Comparison of ENCODE assay signal across 8 cellular contexts in the genomic region with DNA sequence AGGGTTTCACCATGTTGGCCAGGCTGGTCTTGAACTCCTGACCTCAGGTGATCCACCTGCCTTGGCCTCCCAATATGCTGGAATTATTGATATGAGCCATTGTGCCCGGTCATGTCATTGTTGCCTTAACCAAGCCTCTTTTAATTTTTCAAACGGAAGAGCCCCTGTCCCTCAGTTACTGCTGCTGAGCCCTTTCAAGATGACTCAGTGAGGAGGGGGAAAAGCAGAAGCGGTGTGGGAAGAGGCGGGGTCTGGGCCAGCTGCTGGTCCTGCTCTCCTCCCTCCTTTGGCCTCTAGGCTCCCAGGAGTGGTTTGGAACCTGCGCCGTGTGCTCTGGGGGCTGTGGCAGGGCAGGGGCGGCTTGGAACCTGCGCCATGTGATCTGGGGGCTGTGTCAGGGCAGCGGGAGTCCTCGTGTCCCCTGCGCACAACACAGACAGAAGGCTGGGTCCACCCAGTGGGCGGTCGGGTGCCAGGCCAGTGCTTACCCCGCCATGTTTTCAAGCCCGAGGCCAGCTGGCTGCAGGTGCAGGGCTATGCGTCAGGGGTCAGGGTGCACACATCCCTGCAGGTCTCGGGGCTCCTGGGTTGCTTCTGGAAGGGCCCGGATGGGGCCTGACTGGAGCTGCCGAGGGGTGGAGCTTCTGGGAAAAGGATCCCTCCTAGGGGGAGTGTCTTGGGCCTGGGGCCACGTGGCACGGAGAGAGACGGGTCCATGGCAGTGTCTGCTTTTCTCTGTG. TPM values are rescaled to one million over a fixed set of nuclear protein-coding genes. Genes with fewer than 3 reads are reported as not detected.
A peak's percentile ranks its signal among the peaks of the same experiment; 100 is the strongest.
DNase-seq lines count a peak whose midpoint lies in the region; ATAC-seq, FAIRE-seq and TF ChIP-seq lines count a peak whose summit lies in the region.
"Not testable (repeated sequence)": the region's sequence is repeated elsewhere in the genome, so short reads cannot be mapped to it uniquely, and the experiment has no call there.

A gene with protein sequence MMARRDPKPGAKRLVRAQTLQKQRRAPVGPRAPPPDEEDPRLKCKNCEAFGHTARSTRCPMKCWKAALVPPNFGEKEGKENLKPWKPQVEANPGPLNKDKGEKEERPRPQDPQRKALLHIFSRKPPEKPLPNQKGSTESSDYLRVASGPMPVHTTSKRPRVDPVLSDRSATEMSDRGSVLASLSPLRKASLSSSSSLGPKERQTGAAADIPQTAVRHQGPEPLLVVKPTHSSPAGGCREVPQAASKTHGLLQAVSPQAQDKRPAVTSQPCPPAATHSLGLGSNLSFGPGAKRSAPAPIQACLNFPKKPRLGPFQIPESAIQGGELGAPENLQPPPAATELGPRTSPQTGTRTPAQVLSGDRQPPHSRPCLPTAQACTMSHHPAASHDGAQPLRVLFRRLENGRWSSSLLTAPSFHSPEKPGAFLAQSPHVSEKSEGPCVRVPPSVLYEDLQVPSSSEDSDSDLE (minus strand): TSS at position 627 of the 740 bp plus-strand sequence. CDS start 2,786 bp downstream, outside the sequence.

- TF ChIP-seq CTCF in GM23338 (conservative IDR thresholded peaks at IDR 0.05; ENCODE audit: low read depth in 2 of 2); K562 (IDR thresholded peaks at IDR 0.05 in 2 of 3, conservative IDR thresholded peaks at IDR 0.05 in 1 of 3; ENCODE audit: insufficient read depth in 2 of 3, low read depth in 1 of 3, low read length in 3 of 3); heart left ventricle (IDR thresholded peaks at IDR 0.05): not testable (repeated sequence)

- not testable (repeated sequence) for H3K79me2 ChIP-seq in GM23338 (replicated peaks; ENCODE audit: insufficient read depth); K562 (ENCODE audit: control insufficient read depth, insufficient read depth, low read length)

- CTCF ChIA-PET in activated CD4-positive, alpha-beta T cell treated with anti-CD3 and anti-CD28 coated beads, Interleukin-2, amount 10 ng/mL, durations not matched to agents 7 days and 5 days (lab: Charles Lee); K562 (lab: Yijun Ruan, JAX; ENCODE audit: low intra/inter-chr PET ratio): not testable (repeated sequence)

- H3K9me3 Mint-ChIP-seq in GM23338; activated CD4-positive, alpha-beta T cell treated with anti-CD3 and anti-CD28 coated beads, Interleukin-2, amount 10 ng/mL, durations not matched to agents 7 days and 5 days; naive thymus-derived CD8-positive, alpha-beta T cell; stimulated activated naive CD8-positive, alpha-beta T cell treated with anti-CD3 and anti-CD28 coated beads, Interleukin-15, amount 100 ng/mL, for 72 hours: not testable (repeated sequence)

- H3K4me1 ChIP-seq in GM23338 (ENCODE audit: insufficient read depth) = not testable (repeated sequence)
- peaks cover 2 to 13% of the 10 kb centered on the region in 2 experiments; a peak in 2 of 5 replicates for H3K4me1 ChIP-seq in K562 (replicated peaks in 1 of 2; ENCODE audit: control insufficient read depth in 2 of 2, insufficient read depth in 2 of 2, low read length in 2 of 2)
- H3K4me1 ChIP-seq in heart left ventricle = peaks cover 0 to 12% (median 0%) of the 10 kb centered on the region in 12 donors

- POLR2A ChIA-PET in activated CD4-positive, alpha-beta T cell treated with anti-CD3 and anti-CD28 coated beads, Interleukin-2, amount 10 ng/mL, durations not matched to agents 7 days and 5 days (lab: Charles Lee); K562 (lab: Yijun Ruan, JAX); naive thymus-derived CD8-positive, alpha-beta T cell (lab: Charles Lee): not testable (repeated sequence)

- not testable (repeated sequence) for BruUV-seq in K562 (replicated peaks; lab: Mats Ljungman, UMichigan)

- not testable (repeated sequence) for H3K36me3 Mint-ChIP-seq in GM23338 (ENCODE audit: low read depth); activated CD4-positive, alpha-beta T cell treated with anti-CD3 and anti-CD28 coated beads, Interleukin-2, amount 10 ng/mL, durations not matched to agents 7 days and 5 days (ENCODE audit: low read depth); naive thymus-derived CD8-positive, alpha-beta T cell

- ATAC-seq in GM23338; K562; heart left ventricle; naive thymus-derived CD8-positive, alpha-beta T cell; stimulated activated naive CD8-positive, alpha-beta T cell treated with anti-CD3 and anti-CD28 coated beads, Interleukin-15, amount 100 ng/mL, for 72 hours: not testable (repeated sequence)

- not testable (repeated sequence) for H3K9me1 ChIP-seq in K562 (ENCODE audit: control insufficient read depth, insufficient read depth, low read length)

- not testable (repeated sequence) for TF ChIP-seq RAD21 in K562 (CRISPR knock-in tag; conservative IDR thresholded peaks at IDR 0.05 in 1 of 2, IDR thresholded peaks at IDR 0.05 in 1 of 2)

- intact Hi-C loops in K562 (cut with micrococcal nuclease); heart left ventricle (cut with DNase I): not testable (repeated sequence)

- peak within 1 kb of the TSS; percentile 69 for H2AFZ ChIP-seq in GM23338
- peak within 1 kb of the TSS; percentile 91 for H2AFZ ChIP-seq in K562 (ENCODE audit: low read depth, low read length)

- H3K4me3 ChIP-seq in GM23338 (peak within 1 kb of the TSS; percentile 17; the same call in 1 of the 2 replicates), K562 (peak within 1 kb of the TSS; percentile 40), heart left ventricle (peak within 1 kb of the TSS in 9 of 12 donors; percentile 10 to 51 (median 38))

- not testable (repeated sequence) for TF ChIP-seq POLR2A in K562 (conservative IDR thresholded peaks at IDR 0.05); heart left ventricle (IDR thresholded peaks at IDR 0.05)

- in situ Hi-C loops in K562 (cut with MboI) = loop anchor here (5.0 kb wide), 1 partner anchor 125 kb away; no protein-coding TSS in a partner anchor

- H3K27me3 Mint-ChIP-seq in GM23338 (ENCODE audit: insufficient read depth, low read depth, poor library complexity); activated CD4-positive, alpha-beta T cell treated with anti-CD3 and anti-CD28 coated beads, Interleukin-2, amount 10 ng/mL, durations not matched to agents 7 days and 5 days: not testable (repeated sequence)
- H3K27me3 Mint-ChIP-seq in naive thymus-derived CD8-positive, alpha-beta T cell = peaks cover 0 to 31% (median 0%) of the 10 kb centered on the region in 5 donors
- peaks cover 14% of the 10 kb centered on the region for H3K27me3 Mint-ChIP-seq in stimulated activated naive CD8-positive, alpha-beta T cell treated with anti-CD3 and anti-CD28 coated beads, Interleukin-15, amount 100 ng/mL, for 72 hours

- not testable (repeated sequence) for H3F3A ChIP-seq in GM23338 (replicated peaks; ENCODE audit: low read depth)

- TF ChIP-seq EP300 in K562 (IDR thresholded peaks at IDR 0.05; ENCODE audit: low read length) = not testable (repeated sequence)

- FAIRE-seq in K562 (lab: Jason Lieb, UNC) = not testable (repeated sequence)

- H3K9me3 ChIP-seq in K562 (replicated peaks; ENCODE audit: control insufficient read depth, insufficient read depth, low read depth, low read length); heart left ventricle: not testable (repeated sequence)

- not testable (repeated sequence) for H3K4me1 Mint-ChIP-seq in GM23338
- peaks cover 13% of the 10 kb centered on the region for H3K4me1 Mint-ChIP-seq in activated CD4-positive, alpha-beta T cell treated with anti-CD3 and anti-CD28 coated beads, Interleukin-2, amount 10 ng/mL, durations not matched to agents 7 days and 5 days
- H3K4me1 Mint-ChIP-seq in naive thymus-derived CD8-positive, alpha-beta T cell = peaks cover 8 to 18% (median 11%) of the 10 kb centered on the region in 4 donors
- H3K4me1 Mint-ChIP-seq in stimulated activated naive CD8-positive, alpha-beta T cell treated with anti-CD3 and anti-CD28 coated beads, Interleukin-15, amount 100 ng/mL, for 72 hours = peaks cover 37% of the 10 kb centered on the region

- DNase-seq in CD1c-positive myeloid dendritic cell (ENCODE audit: extremely low spot score) = peak; percentile 44
- DNase-seq in GM23338 (ENCODE audit: low spot score) = peak; percentile 13
- peak; percentile 38 to 47 for DNase-seq in NOMO-1 (lab: John Stamatoyannopoulos, UW; ENCODE audit: unreplicated experiment in 2 of 2)
- DNase-seq in activated CD4-positive, alpha-beta T cell treated with anti-CD3 and anti-CD28 coated beads, Interleukin-2, amount 10 ng/mL, durations not matched to agents 7 days and 5 days = not testable (repeated sequence)
- DNase-seq in K562 (ENCODE audit: extremely low read depth in 1 of 4, low spot score in 3 of 4) = peak in 2 of 4 experiments; percentile 8 to 48
- DNase-seq in heart left ventricle = peak in 1 of 5 donors; percentile 47
- peak in 1 of 10 donors; percentile 25 for DNase-seq in naive thymus-derived CD8-positive, alpha-beta T cell
- peak; percentile 23 to 58 for DNase-seq in stimulated activated naive CD8-positive, alpha-beta T cell treated with anti-CD3 and anti-CD28 coated beads, Interleukin-15, amount 100 ng/mL, for 72 hours

- not testable (repeated sequence) for H3K4me2 ChIP-seq in GM23338
- H3K4me2 ChIP-seq in K562 (ENCODE audit: insufficient read depth, low read length) = peak within 1 kb of the TSS; percentile 62

- not testable (repeated sequence) for H3K4me3 Mint-ChIP-seq in GM23338
- peak within 1 kb of the TSS; percentile 51 for H3K4me3 Mint-ChIP-seq in activated CD4-positive, alpha-beta T cell treated with anti-CD3 and anti-CD28 coated beads, Interleukin-2, amount 10 ng/mL, durations not matched to agents 7 days and 5 days
- H3K4me3 Mint-ChIP-seq in naive thymus-derived CD8-positive, alpha-beta T cell = peak within 1 kb of the TSS in 8 of 10 donors; percentile 25 to 83 (median 64)
- peak within 1 kb of the TSS; percentile 85 to 86 for H3K4me3 Mint-ChIP-seq in stimulated activated naive CD8-positive, alpha-beta T cell treated with anti-CD3 and anti-CD28 coated beads, Interleukin-15, amount 100 ng/mL, for 72 hours

- WGBS in K562 (ENCODE audit: insufficient coverage, low coverage, missing lambda C conversion rate) = 30% methylated on average over 20 of the region's 22 CpGs
- WGBS in heart left ventricle, 4 donors = 41 to 60% (median 48%) methylated on average over 10 to 22 of the region's 22 CpGs

- H4K20me1 ChIP-seq in GM23338 (replicated peaks; ENCODE audit: insufficient read depth); K562 (replicated peaks; ENCODE audit: control insufficient read depth, insufficient read depth, low read length): not testable (repeated sequence)

- H3K27ac ChIP-seq in GM23338 (ENCODE audit: low read depth); K562 (ENCODE audit: extremely low read depth, low read depth, low read length); heart left ventricle: not testable (repeated sequence)

- H3K27ac Mint-ChIP-seq in GM23338 = not testable (repeated sequence)
- peak within 1 kb of the TSS; percentile 15 for H3K27ac Mint-ChIP-seq in activated CD4-positive, alpha-beta T cell treated with anti-CD3 and anti-CD28 coated beads, Interleukin-2, amount 10 ng/mL, durations not matched to agents 7 days and 5 days
- peak within 1 kb of the TSS in 3 of 10 donors; percentile 63 to 74 (median 71) for H3K27ac Mint-ChIP-seq in naive thymus-derived CD8-positive, alpha-beta T cell
- peak within 1 kb of the TSS; percentile 64 to 73 for H3K27ac Mint-ChIP-seq in stimulated activated naive CD8-positive, alpha-beta T cell treated with anti-CD3 and anti-CD28 coated beads, Interleukin-15, amount 100 ng/mL, for 72 hours

- H3K9ac ChIP-seq in K562 (ENCODE audit: insufficient read depth in 1 of 2, low read depth in 2 of 2, low read length in 2 of 2) = peak within 1 kb of the TSS; percentile 56 to 85

- not testable (repeated sequence) for H3K27me3 ChIP-seq in GM23338 (ENCODE audit: insufficient read depth)
- H3K27me3 ChIP-seq in K562 (ENCODE audit: control insufficient read depth in 2 of 2, insufficient read depth in 2 of 2, low read length in 2 of 2) (peaks cover 3 to 13% of the 10 kb centered on the region in 2 experiments; a peak in 1 of 5 replicates), heart left ventricle (peaks cover 0 to 14% (median 0%) of the 10 kb centered on the region in 9 donors)

- not testable (repeated sequence) for H3K36me3 ChIP-seq in GM23338 (ENCODE audit: insufficient read depth); K562 (ENCODE audit: control insufficient read depth, insufficient read depth, low read length); heart left ventricle

- H3K9me2 ChIP-seq in GM23338 (ENCODE audit: insufficient read depth) = not testable (repeated sequence)

RNA-seq across cellular contexts. Expression of the gene that starts here (rescaled TPM):
- 0.14 TPM in 1 of 2 replicates, not detected in the other for total RNA-seq in GM23338 (2014; rRNA removed; shearing (Covaris generic))
- polyA plus RNA-seq in GM23338 (2016; fragmentation: Nextera tagmentation; extraction: Ambion mirVana) (0.19 TPM in 1 of 2 replicates, not detected in the other), K562 (2011; rRNA removed) (0.03 and 0.11 TPM in 2 replicates), K562 (2014; fragmentation: Illumina TruSeq; extraction: Trizol) (0.07 and 0.25 TPM in 2 replicates), K562 (2014; fragmentation: Nextera tagmentation; extraction: Ambion mirVana) (under 1 TPM in 1 of 2 experiments, not detected in 1; 0.01 TPM), K562 (2014; rRNA removed) (0.32 TPM in 1 of 2 replicates, not detected in the other), heart left ventricle (under 1 TPM; 0.03 to 0.19 TPM)
- total RNA-seq in activated CD4-positive, alpha-beta T cell treated with anti-CD3 and anti-CD28 coated beads, Interleukin-2, amount 10 ng/mL, durations not matched to agents 7 days and 5 days = under 1 TPM in 1 of 2 experiments, not detected in 1; 0.15 TPM
- total RNA-seq in K562 (2011; cell fraction: chromatin; rRNA removed; ENCODE audit: low replicate concordance) = not detected in 2 replicates
- total RNA-seq in K562 (2011; cell fraction: nucleolus; rRNA removed) = not detected in 2 replicates
- not detected in 2 replicates for total RNA-seq in K562 (2011; cell fraction: nucleoplasm; rRNA removed)
- total RNA-seq in K562 (2014; rRNA removed) (0.04 TPM in 1 of 2 replicates, not detected in the other), K562 (2014; rRNA removed; fragmentation: Illumina TruSeq; extraction: Trizol) (not detected in 2 replicates), K562 (2015; rRNA removed; fragmentation: Illumina TruSeq; extraction: Trizol) (0.04 TPM in 1 of 2 replicates, not detected in the other), K562 (2021) (0.16 TPM in 1 of 2 replicates, not detected in the other), heart left ventricle (under 1 TPM in 5 of 9 donors, not detected in 4; 0.09 to 0.20 (median 0.16) TPM)
- 0.04 and 0.07 TPM in 2 replicates for polyA plus RNA-seq in K562 (2011; cell fraction: cytosol; rRNA removed)
- polyA plus RNA-seq in K562 (2011; cell fraction: nucleus; rRNA removed) = 0.10 TPM in 1 of 2 replicates, not detected in the other
- polyA plus RNA-seq in K562 (2012) = 0.12 and 0.19 TPM in 2 replicates
- 0.06 TPM in 1 of 2 replicates, not detected in the other for polyA minus RNA-seq in K562 (2011; rRNA and poly(A)+ RNA removed)
- not detected in 2 replicates for polyA minus RNA-seq in K562 (2011; cell fraction: cytosol; rRNA and poly(A)+ RNA removed)
- not detected in 2 replicates for polyA minus RNA-seq in K562 (2011; cell fraction: nucleus; rRNA and poly(A)+ RNA removed)
- total RNA-seq in naive thymus-derived CD8-positive, alpha-beta T cell = not detected
- polyA plus RNA-seq in naive thymus-derived CD8-positive, alpha-beta T cell = under 1 TPM in 1 of 3 donors, not detected in 2; 0.22 TPM

Comparison
In these comparisons a context has a peak if more than half of its experiments do, and no peak if none do; other contexts are left out.
1. Peak in DNase-seq and H3K4me3 ChIP-seq in GM23338; RNA of the gene not detected or under 1 TPM.